14 cellular contexts compared by ENCODE assay signal in genomic region chr11:41522391-41522790, GRCh38.
"Had no signal": no experiment of that assay in that cellular context is flagged by ENCODE, and none has a peak within 500 bp of the region (broad histone marks: within the 10 kb centered on the region; RNA-seq: fewer than 3 reads in every experiment).

No MANE protein-coding gene starts in this region.

- H3K79me2 ChIP-seq: hepatocyte had no signal

- H3K4me1 ChIP-seq: psoas muscle, transverse colon had no signal

- H3K36me3 Mint-ChIP-seq: activated naive CD8-positive, alpha-beta T cell treated with anti-CD3 and anti-CD28 coated beads for 36 hours; stimulated activated naive B cell treated with anti-CD40 and anti-IgM and Interleukin-4, amounts not matched to agents 10 μg/mL and 1 μg/mL and 100 μg/mL, for 72 hours had no signal

- H3K27ac ChIP-seq: hepatocyte, psoas muscle, transverse colon had no signal

- H3K27me3 Mint-ChIP-seq: activated naive CD8-positive, alpha-beta T cell treated with anti-CD3 and anti-CD28 coated beads for 36 hours; stimulated activated naive B cell treated with anti-CD40 and anti-IgM and Interleukin-4, amounts not matched to agents 10 μg/mL and 1 μg/mL and 100 μg/mL, for 72 hours; T-helper 17 cell had no signal

- H2AFZ ChIP-seq: hepatocyte had no signal

- H3K4me1 Mint-ChIP-seq: activated naive CD8-positive, alpha-beta T cell treated with anti-CD3 and anti-CD28 coated beads for 36 hours; nephron; stimulated activated naive B cell treated with anti-CD40 and anti-IgM and Interleukin-4, amounts not matched to agents 10 μg/mL and 1 μg/mL and 100 μg/mL, for 72 hours; T-helper 17 cell had no signal

- H3K4me3 Mint-ChIP-seq: activated naive CD8-positive, alpha-beta T cell treated with anti-CD3 and anti-CD28 coated beads for 36 hours; activated T-cell treated with anti-CD3 and anti-CD28 coated beads, Interleukin-2, amount 50 U/mL, for 4 hours; nephron; stimulated activated naive B cell treated with anti-CD40 and anti-IgM and Interleukin-4, amounts not matched to agents 10 μg/mL and 1 μg/mL and 100 μg/mL, for 72 hours; T-helper 17 cell had no signal

- H3K9me3 Mint-ChIP-seq: nephron; stimulated activated naive B cell treated with anti-CD40 and anti-IgM and Interleukin-4, amounts not matched to agents 10 μg/mL and 1 μg/mL and 100 μg/mL, for 72 hours had no signal

- H3K27me3 ChIP-seq: hepatocyte, transverse colon had no signal

- H3K4me2 ChIP-seq: hepatocyte had no signal

- ATAC-seq: activated T-cell treated with anti-CD3 and anti-CD28 coated beads, Interleukin-2, amount 50 U/mL, for 4 hours; psoas muscle; sciatic nerve; stimulated activated naive B cell treated with anti-CD40 and anti-IgM and Interleukin-4, amounts not matched to agents 10 μg/mL and 1 μg/mL and 100 μg/mL, for 72 hours; T-helper 17 cell had no signal

- DNase-seq: activated CD4-positive, alpha-beta T cell treated with anti-CD3 and anti-CD28 coated beads, Interleukin-2, amount 50 U/mL, for 48 hours; activated CD4-positive, CD25-positive, alpha-beta regulatory T cell treated with anti-CD3 and anti-CD28 coated beads, Interleukin-2, amount 50 U/mL, for 72 hours; activated gamma-delta T cell treated with Interleukin-2 at 50 U/mL for 16 hours; activated naive CD8-positive, alpha-beta T cell treated with anti-CD3 and anti-CD28 coated beads for 36 hours; activated T-cell treated with anti-CD3 and anti-CD28 coated beads, Interleukin-2, amount 50 U/mL, for 4 hours; psoas muscle; stimulated activated CD4-positive, alpha-beta T cell treated with anti-CD3 and anti-CD28 coated beads, Interleukin-2, amount 100 ng/mL, for 24 hours; stimulated activated naive B cell treated with anti-CD40 and anti-IgM and Interleukin-4, amounts not matched to agents 10 μg/mL and 1 μg/mL and 100 μg/mL, for 72 hours; substantia nigra; T-helper 17 cell; transverse colon had no signal

- H3K9me3 ChIP-seq: psoas muscle, transverse colon had no signal

- H3K36me3 ChIP-seq: transverse colon had no signal

- H3K4me3 ChIP-seq: hepatocyte, psoas muscle, transverse colon had no signal

- H3K27ac Mint-ChIP-seq: activated naive CD8-positive, alpha-beta T cell treated with anti-CD3 and anti-CD28 coated beads for 36 hours; nephron; stimulated activated naive B cell treated with anti-CD40 and anti-IgM and Interleukin-4, amounts not matched to agents 10 μg/mL and 1 μg/mL and 100 μg/mL, for 72 hours; T-helper 17 cell had no signal
